2 cellular contexts compared by ENCODE assay signal in the genomic region with DNA sequence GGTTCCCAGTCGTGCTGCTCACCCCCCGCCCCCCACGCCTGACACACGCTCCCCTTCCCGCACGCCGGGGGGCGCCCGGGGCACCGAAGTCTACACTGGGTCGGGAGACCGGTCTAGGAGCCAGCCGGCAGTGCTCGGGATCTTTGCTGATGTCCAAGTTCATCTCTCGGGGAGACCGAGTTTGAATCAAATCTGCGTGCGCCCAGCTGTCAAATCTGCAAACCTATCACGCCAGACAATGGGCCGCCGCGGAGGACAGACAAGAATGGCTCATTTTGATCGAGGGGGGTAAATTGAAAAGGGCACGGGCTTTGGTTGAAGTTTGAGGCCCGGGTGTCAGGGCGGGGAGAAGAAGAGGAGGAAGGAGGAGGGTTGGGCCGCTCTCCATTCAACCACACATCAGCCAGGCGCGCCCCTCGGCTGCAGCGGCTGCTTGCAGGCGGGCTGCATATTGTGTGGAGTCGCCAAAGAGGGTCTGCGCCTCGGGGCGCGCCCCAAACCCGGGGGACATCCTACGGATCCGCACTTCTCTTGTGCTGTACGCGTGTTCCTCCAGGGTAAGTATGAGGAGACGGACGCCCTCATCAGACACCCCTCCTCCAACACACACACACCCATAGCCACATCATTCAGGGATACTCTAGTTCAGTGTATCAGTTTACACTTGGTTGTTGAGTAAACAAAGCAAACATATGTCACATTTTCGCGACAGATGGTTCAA.
TF ChIP-seq lines count a peak whose summit lies in the region.

No MANE protein-coding gene starts in this region.

TF ChIP-seq in liver, 16 proteins besides CTCF, POLR2A, EP300 and RAD21:
- TF ChIP-seq YY1 (IDR thresholded peaks at IDR 0.05) (peak; percentile 4), GABPA (IDR thresholded peaks at IDR 0.05 in 1 of 2, conservative IDR thresholded peaks at IDR 0.05 in 1 of 2) (no peak)

TF ChIP-seq in HepG2, 621 proteins besides CTCF, POLR2A, EP300 and RAD21:
- no peak for TF ChIP-seq SOX13 (IDR thresholded peaks at IDR 0.05)
- no peak for TF ChIP-seq SOX13 (CRISPR knock-in tag; conservative IDR thresholded peaks at IDR 0.05 in 1 of 2, IDR thresholded peaks at IDR 0.05 in 1 of 2)
- TF ChIP-seq ZNF616 (CRISPR knock-in tag; IDR thresholded peaks at IDR 0.05; ENCODE audit: low read depth) = no peak
- TF ChIP-seq CCDC6 (CRISPR knock-in tag; IDR thresholded peaks at IDR 0.05) = no peak
- no peak for TF ChIP-seq ZNF644 (CRISPR knock-in tag; IDR thresholded peaks at IDR 0.05; ENCODE audit: low read depth)
- TF ChIP-seq, protein P1, sequence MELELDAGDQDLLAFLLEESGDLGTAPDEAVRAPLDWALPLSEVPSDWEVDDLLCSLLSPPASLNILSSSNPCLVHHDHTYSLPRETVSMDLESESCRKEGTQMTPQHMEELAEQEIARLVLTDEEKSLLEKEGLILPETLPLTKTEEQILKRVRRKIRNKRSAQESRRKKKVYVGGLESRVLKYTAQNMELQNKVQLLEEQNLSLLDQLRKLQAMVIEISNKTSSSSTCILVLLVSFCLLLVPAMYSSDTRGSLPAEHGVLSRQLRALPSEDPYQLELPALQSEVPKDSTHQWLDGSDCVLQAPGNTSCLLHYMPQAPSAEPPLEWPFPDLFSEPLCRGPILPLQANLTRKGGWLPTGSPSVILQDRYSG (CRISPR knock-in tag; IDR thresholded peaks at IDR 0.05) = no peak
- TF ChIP-seq IRF2 (CRISPR knock-in tag; IDR thresholded peaks at IDR 0.05) = no peak
- no peak for TF ChIP-seq AKAP8 (CRISPR knock-in tag; IDR thresholded peaks at IDR 0.05)
- no peak for TF ChIP-seq THAP11 (CRISPR knock-in tag; IDR thresholded peaks at IDR 0.05)
- no peak for TF ChIP-seq KLF11 (CRISPR knock-in tag; IDR thresholded peaks at IDR 0.05)
- TF ChIP-seq KLF15 (CRISPR knock-in tag; IDR thresholded peaks at IDR 0.05; ENCODE audit: borderline replicate concordance) = no peak
- no peak for TF ChIP-seq ZNF788 (CRISPR knock-in tag; IDR thresholded peaks at IDR 0.05; ENCODE audit: borderline replicate concordance)
- no peak for TF ChIP-seq ZNF230 (CRISPR knock-in tag; IDR thresholded peaks at IDR 0.05)
- TF ChIP-seq ZNF724P (CRISPR knock-in tag; IDR thresholded peaks at IDR 0.05; ENCODE audit: borderline replicate concordance) = no peak
- TF ChIP-seq, protein P2, sequence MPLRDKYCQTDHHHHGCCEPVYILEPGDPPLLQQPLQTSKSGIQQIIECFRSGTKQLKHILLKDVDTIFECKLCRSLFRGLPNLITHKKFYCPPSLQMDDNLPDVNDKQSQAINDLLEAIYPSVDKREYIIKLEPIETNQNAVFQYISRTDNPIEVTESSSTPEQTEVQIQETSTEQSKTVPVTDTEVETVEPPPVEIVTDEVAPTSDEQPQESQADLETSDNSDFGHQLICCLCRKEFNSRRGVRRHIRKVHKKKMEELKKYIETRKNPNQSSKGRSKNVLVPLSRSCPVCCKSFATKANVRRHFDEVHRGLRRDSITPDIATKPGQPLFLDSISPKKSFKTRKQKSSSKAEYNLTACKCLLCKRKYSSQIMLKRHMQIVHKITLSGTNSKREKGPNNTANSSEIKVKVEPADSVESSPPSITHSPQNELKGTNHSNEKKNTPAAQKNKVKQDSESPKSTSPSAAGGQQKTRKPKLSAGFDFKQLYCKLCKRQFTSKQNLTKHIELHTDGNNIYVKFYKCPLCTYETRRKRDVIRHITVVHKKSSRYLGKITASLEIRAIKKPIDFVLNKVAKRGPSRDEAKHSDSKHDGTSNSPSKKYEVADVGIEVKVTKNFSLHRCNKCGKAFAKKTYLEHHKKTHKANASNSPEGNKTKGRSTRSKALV (CRISPR knock-in tag; IDR thresholded peaks at IDR 0.05) = no peak
- TF ChIP-seq SKI (IDR thresholded peaks at IDR 0.05; ENCODE audit: partially characterized antibody) = no peak
- no peak for TF ChIP-seq ELF3 (CRISPR knock-in tag; IDR thresholded peaks at IDR 0.05)
